In genomic region chr17:64532409-64532808, GRCh38 we compare ENCODE assay signal across 18 cellular contexts. TPM values are rescaled to one million over a fixed set of nuclear protein-coding genes. Genes with fewer than 3 reads are reported as not detected.
A peak's percentile ranks its signal among the peaks of the same experiment; 100 is the strongest.
DNase-seq lines count a peak whose midpoint lies in the region; ATAC-seq and TF ChIP-seq lines count a peak whose summit lies in the region.
"Had no signal": no experiment of that assay in that cellular context is flagged by ENCODE, and none has a peak within 500 bp of the region (broad histone marks: within the 10 kb centered on the region; RNA-seq: fewer than 3 reads in every experiment).

No MANE protein-coding gene starts in this region.

- DNase-seq in breast epithelium (ENCODE audit: low spot score in 2 of 2): no peak
- no peak for DNase-seq in MCF 10A (ENCODE audit: unreplicated experiment)
- DNase-seq in HFFc6: no peak
- DNase-seq in chondrocyte (ENCODE audit: low spot score): no peak
- no peak for DNase-seq in stimulated activated effector memory CD8-positive, alpha-beta T cell treated with anti-CD3 and anti-CD28 coated beads, Interleukin-12 subunit alpha, Interleukin-12 subunit beta, amount 100 ng/mL, for 72 hours (ENCODE audit: low spot score in 2 of 2)
- DNase-seq in type B pancreatic cell (ENCODE audit: extremely low spot score, unreplicated experiment): no peak
- DNase-seq: ACHN, AML-193, COR-L47, NCI-H1048, NCI-H1436 treated with DMSO at 0.1 percent for 48 hours, NCI-H2029 treated with DMSO at 0.1 percent for 48 hours, NCI-H2171 treated with DMSO at 0.1 percent for 48 hours, NCI-H748 treated with DMSO at 0.1 percent for 48 hours had no signal

- peak overlapping the region; percentile 16 to 28 for H3K27ac ChIP-seq in breast epithelium
- H3K27ac ChIP-seq: KMS-11, RWPE1 had no signal

- H3K9me3 ChIP-seq in breast epithelium: no peaks in the 10 kb centered on the region

- TF ChIP-seq CTCF in breast epithelium (IDR thresholded peaks at IDR 0.05) (no peak), MCF 10A (IDR thresholded peaks at IDR 0.05; ENCODE audit: unreplicated experiment) (no peak), HFFc6 (IDR thresholded peaks at IDR 0.05) (no peak), chondrocyte (IDR thresholded peaks at IDR 0.05) (no peak), type B pancreatic cell (conservative IDR thresholded peaks at IDR 0.05) (no peak)

- POLR2A ChIA-PET in MCF 10A (lab: Yijun Ruan, JAX): interaction anchor here (0.9 to 6.0 kb wide), 4 partner anchors 11 to 35 kb away, joined by 3 to 32 read pairs (median 6); partner anchors contain the start of genes CEP95, DDX5 and POLG2

- H3K27ac Mint-ChIP-seq in MCF 10A (ENCODE audit: low read depth, unreplicated experiment) (no peak overlapping the region), HFFc6 (peak overlapping the region; percentile 75), chondrocyte (ENCODE audit: unreplicated experiment) (peak overlapping the region; percentile 52), type B pancreatic cell (no peak overlapping the region)
- peak overlapping the region; percentile 58 for H3K27ac Mint-ChIP-seq in stimulated activated effector memory CD8-positive, alpha-beta T cell treated with anti-CD3 and anti-CD28 coated beads, Interleukin-12 subunit alpha, Interleukin-12 subunit beta, amount 100 ng/mL, for 72 hours

- CTCF ChIA-PET in MCF 10A (lab: Yijun Ruan, JAX): interaction anchor here (0.6 to 0.7 kb wide), 3 partner anchors 9 to 113 kb away, joined by 3 read pairs; no protein-coding TSS in a partner anchor

- TF ChIP-seq POLR2A in breast epithelium (IDR thresholded peaks at IDR 0.05): no peak

- no peak overlapping the region for H3K4me3 ChIP-seq in breast epithelium

- H3K27me3 Mint-ChIP-seq in MCF 10A (ENCODE audit: insufficient read depth, unreplicated experiment) (no peaks in the 10 kb centered on the region), HFFc6 (ENCODE audit: insufficient read depth) (peaks cover 28% of the 10 kb centered on the region), chondrocyte (ENCODE audit: low read depth) (no peaks in the 10 kb centered on the region), type B pancreatic cell (no peaks in the 10 kb centered on the region)

- no peaks in the 10 kb centered on the region for H3K4me1 ChIP-seq in breast epithelium

- no peaks in the 10 kb centered on the region for H3K27me3 ChIP-seq in breast epithelium

- H3K4me1 Mint-ChIP-seq in MCF 10A (ENCODE audit: insufficient read depth, unreplicated experiment) (peaks cover 4% of the 10 kb centered on the region), HFFc6 (ENCODE audit: low read depth) (peaks cover 21% of the 10 kb centered on the region; the same call in 1 of the 2 replicates), chondrocyte (ENCODE audit: low read depth) (peaks cover 22% of the 10 kb centered on the region), type B pancreatic cell (ENCODE audit: unreplicated experiment) (no peaks in the 10 kb centered on the region)
- peaks cover 12% of the 10 kb centered on the region for H3K4me1 Mint-ChIP-seq in stimulated activated effector memory CD8-positive, alpha-beta T cell treated with anti-CD3 and anti-CD28 coated beads, Interleukin-12 subunit alpha, Interleukin-12 subunit beta, amount 100 ng/mL, for 72 hours
- H3K4me1 Mint-ChIP-seq: CD14-positive monocyte had no signal

- intact Hi-C loops in breast epithelium (cut with DNase I; ENCODE audit: low total_unique reads) (no loop called here), MCF 10A (cut with micrococcal nuclease) (no loop called here)

- H3K36me3 Mint-ChIP-seq in MCF 10A (ENCODE audit: insufficient read depth, unreplicated experiment): peaks cover 100% of the 10 kb centered on the region
- peaks cover 47% of the 10 kb centered on the region for H3K36me3 Mint-ChIP-seq in HFFc6 (ENCODE audit: low read depth)
- H3K36me3 Mint-ChIP-seq in chondrocyte (ENCODE audit: low read depth): peaks cover 37% of the 10 kb centered on the region
- peaks cover 100% of the 10 kb centered on the region for H3K36me3 Mint-ChIP-seq in stimulated activated effector memory CD8-positive, alpha-beta T cell treated with anti-CD3 and anti-CD28 coated beads, Interleukin-12 subunit alpha, Interleukin-12 subunit beta, amount 100 ng/mL, for 72 hours
- H3K36me3 Mint-ChIP-seq in type B pancreatic cell: peaks cover 23% of the 10 kb centered on the region

- H3K9me3 Mint-ChIP-seq in MCF 10A (ENCODE audit: unreplicated experiment) (no peaks in the 10 kb centered on the region), HFFc6 (no peaks in the 10 kb centered on the region), chondrocyte (ENCODE audit: low read depth) (no peaks in the 10 kb centered on the region), type B pancreatic cell (no peaks in the 10 kb centered on the region)
- H3K9me3 Mint-ChIP-seq in stimulated activated effector memory CD8-positive, alpha-beta T cell treated with anti-CD3 and anti-CD28 coated beads, Interleukin-12 subunit alpha, Interleukin-12 subunit beta, amount 100 ng/mL, for 72 hours: no peaks in the 10 kb centered on the region
- H3K9me3 Mint-ChIP-seq: CD14-positive monocyte had no signal

- peaks cover 26% of the 10 kb centered on the region for H3K36me3 ChIP-seq in breast epithelium

- no TSS peak for BruUV-seq in MCF 10A (replicated peaks; lab: Mats Ljungman, UMichigan)

- no peak overlapping the region for H3K4me3 Mint-ChIP-seq in MCF 10A (ENCODE audit: unreplicated experiment)
- peak overlapping the region; percentile 20; the same call in 1 of the 2 replicates for H3K4me3 Mint-ChIP-seq in HFFc6
- H3K4me3 Mint-ChIP-seq in chondrocyte (ENCODE audit: unreplicated experiment): no peak overlapping the region
- H3K4me3 Mint-ChIP-seq in stimulated activated effector memory CD8-positive, alpha-beta T cell treated with anti-CD3 and anti-CD28 coated beads, Interleukin-12 subunit alpha, Interleukin-12 subunit beta, amount 100 ng/mL, for 72 hours: no peak overlapping the region
- H3K4me3 Mint-ChIP-seq in type B pancreatic cell: no peak overlapping the region
- H3K4me3 Mint-ChIP-seq: CD14-positive monocyte had no signal

- ATAC-seq in stimulated activated effector memory CD8-positive, alpha-beta T cell treated with anti-CD3 and anti-CD28 coated beads, Interleukin-12 subunit alpha, Interleukin-12 subunit beta, amount 100 ng/mL, for 72 hours: no peak
- no peak for ATAC-seq in GM18873 (IDR thresholded peaks at IDR 0.05; ENCODE audit: low FRiP score, unreplicated experiment)

RNA-seq across cellular contexts. Expression of gene CEP95, which starts 25.6 kb away (rescaled TPM):
- total RNA-seq in breast epithelium (10 to 100 TPM; 56.5 to 74.4 (median 73.2) TPM), MCF 10A (2022) (57.2 and 61.6 TPM in 2 replicates), chondrocyte (29.2 to 34.0 TPM (median 29.6 TPM) in 3 replicates), type B pancreatic cell (ENCODE audit: low replicate concordance) (52.1 and 76.2 TPM in 2 replicates)
- total RNA-seq in HFFc6 (2021; fragmentation: NEBNext Ultra II Directional; extraction: Animal tissue kit (Norgen Biotek cat#: 25700)): 10 to 100 TPM in 5 of 6 experiments, 1 to 10 TPM in 1; 9.0 to 13.0 (median 11.5) TPM

RNA-seq across cellular contexts. Expression of gene DDX5, which starts 26.3 kb away (rescaled TPM):
- total RNA-seq in breast epithelium (100 to 1,000 TPM; 616 to 794 (median 655) TPM), MCF 10A (2022) (832 and 905 TPM in 2 replicates), chondrocyte (582 to 747 TPM (median 611 TPM) in 3 replicates), type B pancreatic cell (ENCODE audit: low replicate concordance) (729 and 758 TPM in 2 replicates)
- total RNA-seq in HFFc6 (2021; fragmentation: NEBNext Ultra II Directional; extraction: Animal tissue kit (Norgen Biotek cat#: 25700)): 100 to 1,000 TPM; 537 to 635 (median 600) TPM

RNA-seq across cellular contexts. Expression of gene POLG2, which starts 35.6 kb away (rescaled TPM):
- total RNA-seq in breast epithelium (10 to 100 TPM in 2 of 3 donors, 1 to 10 TPM in 1; 3.2 to 18.7 (median 12.8) TPM), MCF 10A (2022) (27.5 and 29.4 TPM in 2 replicates), chondrocyte (10.3 to 13.1 TPM (median 11.7 TPM) in 3 replicates), type B pancreatic cell (ENCODE audit: low replicate concordance) (15.4 and 22.9 TPM in 2 replicates)
- total RNA-seq in HFFc6 (2021; fragmentation: NEBNext Ultra II Directional; extraction: Animal tissue kit (Norgen Biotek cat#: 25700)): 10 to 100 TPM in 1 of 6 experiments, 1 to 10 TPM in 5; 6.5 to 11.8 (median 7.3) TPM

Comparison
In these comparisons a context has a peak if more than half of its experiments do, and no peak if none do; other contexts are left out.
1. H3K27ac Mint-ChIP-seq: peak in HFFc6 (single experiment), chondrocyte (single experiment) and stimulated activated effector memory CD8-positive, alpha-beta T cell treated with anti-CD3 and anti-CD28 coated beads, Interleukin-12 subunit alpha, Interleukin-12 subunit beta, amount 100 ng/mL, for 72 hours (single experiment); none in MCF 10A (single experiment) and type B pancreatic cell (single experiment).